In the genomic region with DNA sequence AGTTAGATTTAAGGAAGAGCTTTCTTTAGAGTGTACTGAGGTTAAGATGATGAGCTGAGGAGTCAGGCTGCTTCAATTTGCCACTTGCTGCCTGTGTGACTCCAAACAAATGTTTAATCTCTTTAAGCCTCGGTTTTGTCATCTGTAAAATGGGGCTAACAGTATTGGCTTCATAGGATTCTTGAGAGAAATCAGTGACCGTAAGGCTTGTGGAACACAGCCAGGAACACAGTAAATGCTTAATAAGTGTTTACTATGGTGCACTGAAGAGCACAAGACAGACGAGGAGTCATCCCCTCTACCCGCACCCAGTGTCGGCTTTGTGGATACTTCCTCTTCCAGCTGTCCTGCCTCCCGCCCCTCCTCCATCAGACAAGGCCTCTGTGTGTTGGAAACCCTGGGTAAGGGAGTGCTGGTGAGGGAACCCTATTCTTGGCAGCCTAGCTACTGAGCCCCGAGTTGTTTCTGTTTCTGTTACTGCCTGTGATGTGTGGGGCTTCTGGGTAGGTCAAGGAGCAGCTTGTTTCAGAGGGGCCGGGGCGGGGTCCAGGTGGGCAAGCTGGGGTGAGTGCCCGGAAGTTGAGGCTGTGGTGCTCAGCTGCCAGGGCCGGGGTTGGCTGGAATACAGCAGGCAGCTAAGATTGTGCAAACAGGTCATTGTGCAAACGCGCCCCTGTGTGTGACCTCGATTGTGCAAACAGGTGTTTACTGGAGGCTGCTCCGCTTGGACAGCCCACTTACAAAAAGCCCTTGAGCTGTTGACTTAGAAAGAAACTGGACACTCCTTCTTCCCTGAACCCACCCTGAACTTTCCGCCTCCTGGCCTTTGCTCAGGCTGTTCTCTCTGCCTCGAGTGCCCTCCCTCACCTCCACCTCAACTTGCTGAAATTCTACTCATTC, we compare ENCODE assay signal across 8 cellular contexts. TPM values are rescaled to one million over a fixed set of nuclear protein-coding genes. Genes with fewer than 3 reads are reported as not detected.
DNase-seq lines count a peak whose midpoint lies in the region; ATAC-seq and TF ChIP-seq lines count a peak whose summit lies in the region.

No MANE protein-coding gene starts in this region.

- H3K4me1 ChIP-seq in BLaER1 treated with 17β-estradiol and CSF1 and Interleukin-3, amounts not matched to agents 10 nM and 100 nM = peaks cover 23 to 56% (median 43%) of the 10 kb centered on the region in 10 experiments
- H3K4me1 ChIP-seq in breast epithelium = no peaks in the 10 kb centered on the region
- no peaks in the 10 kb centered on the region for H3K4me1 ChIP-seq in effector memory CD4-positive, alpha-beta T cell (ENCODE audit: control insufficient read depth, insufficient read depth, low read length, poor library complexity, severe bottlenecking)

- in situ Hi-C loops in GM13976 (cut with MboI; ENCODE audit: low sequenced_read_pairs, unreplicated experiment) = no loop called here

- peak overlapping the region in 8 of 11 experiments; percentile 1 to 61 (median 40); a peak in 13 of 22 replicates for H3K27ac ChIP-seq in BLaER1 treated with 17β-estradiol and CSF1 and Interleukin-3, amounts not matched to agents 10 nM and 100 nM
- H3K27ac ChIP-seq in breast epithelium = peak overlapping the region; percentile 82 to 86
- no peak overlapping the region for H3K27ac ChIP-seq in effector memory CD4-positive, alpha-beta T cell (ENCODE audit: insufficient read depth, low read length, poor library complexity, severe bottlenecking)

- TF ChIP-seq POLR2A in breast epithelium (IDR thresholded peaks at IDR 0.05) = no peak

- H4K20me1 ChIP-seq in BLaER1 treated with 17β-estradiol and CSF1 and Interleukin-3, amounts not matched to agents 10 nM and 100 nM = no peaks in the 10 kb centered on the region

- DNase-seq in NCI-H510A (lab: John Stamatoyannopoulos, UW) (peak; percentile 98), breast epithelium (ENCODE audit: low spot score in 2 of 2) (peak; percentile 83 to 84), midbrain (lab: John Stamatoyannopoulos, UW) (peak; percentile 24), GM13976 (ENCODE audit: low spot score) (no peak)
- DNase-seq in activated CD4-positive, CD25-positive, alpha-beta regulatory T cell treated with anti-CD3 and anti-CD28 coated beads, Interleukin-2, amount 50 U/mL, for 72 hours = no peak
- DNase-seq in effector memory CD4-positive, alpha-beta T cell = no peak

- no peaks in the 10 kb centered on the region for H3K27me3 ChIP-seq in BLaER1 treated with 17β-estradiol and CSF1 and Interleukin-3, amounts not matched to agents 10 nM and 100 nM
- H3K27me3 ChIP-seq in breast epithelium = no peaks in the 10 kb centered on the region
- H3K27me3 ChIP-seq in effector memory CD4-positive, alpha-beta T cell (replicated peaks; ENCODE audit: control insufficient read depth, insufficient read depth, low read length, poor library complexity, severe bottlenecking) = no peaks in the 10 kb centered on the region

- H3K4me3 ChIP-seq in BLaER1 treated with 17β-estradiol and CSF1 and Interleukin-3, amounts not matched to agents 10 nM and 100 nM = no peak overlapping the region
- H3K4me3 ChIP-seq in breast epithelium = no peak overlapping the region
- no peak overlapping the region for H3K4me3 ChIP-seq in effector memory CD4-positive, alpha-beta T cell (ENCODE audit: insufficient read depth, low read depth, low read length, poor library complexity, severe bottlenecking)

- H3K9ac ChIP-seq in BLaER1 treated with 17β-estradiol and CSF1 and Interleukin-3, amounts not matched to agents 10 nM and 100 nM = peak overlapping the region in 1 of 11 experiments; percentile 7; a peak in 3 of 22 replicates

- ATAC-seq in HG02763 (IDR thresholded peaks at IDR 0.05; ENCODE audit: unreplicated experiment) = no peak

- H3K9me3 ChIP-seq in BLaER1 treated with 17β-estradiol and CSF1 and Interleukin-3, amounts not matched to agents 10 nM and 100 nM (replicated peaks in 1 of 11) = peaks cover 0 to 4% (median 0%) of the 10 kb centered on the region in 11 experiments; a peak in 2 of 22 replicates
- no peaks in the 10 kb centered on the region for H3K9me3 ChIP-seq in breast epithelium
- H3K9me3 ChIP-seq in effector memory CD4-positive, alpha-beta T cell (ENCODE audit: control insufficient read depth, low read length) = no peaks in the 10 kb centered on the region

- intact Hi-C loops in breast epithelium (cut with DNase I; ENCODE audit: low total_unique reads) = no loop called here

- H3K4me2 ChIP-seq in BLaER1 treated with 17β-estradiol and CSF1 and Interleukin-3, amounts not matched to agents 10 nM and 100 nM = peak overlapping the region in 10 of 11 experiments; percentile 10 to 74 (median 64); a peak in 19 of 22 replicates

- no peaks in the 10 kb centered on the region for H3K36me3 ChIP-seq in BLaER1 treated with 17β-estradiol and CSF1 and Interleukin-3, amounts not matched to agents 10 nM and 100 nM
- H3K36me3 ChIP-seq in breast epithelium = no peaks in the 10 kb centered on the region
- no peaks in the 10 kb centered on the region for H3K36me3 ChIP-seq in effector memory CD4-positive, alpha-beta T cell (ENCODE audit: control insufficient read depth, insufficient read depth, low read length)

- TF ChIP-seq CTCF in breast epithelium (IDR thresholded peaks at IDR 0.05) (no peak), GM13976 (IDR thresholded peaks at IDR 0.05; ENCODE audit: borderline replicate concordance, control extremely low read depth, extremely low read depth, insufficient read depth, missing control alignments) (no peak)

RNA-seq across cellular contexts. Expression of a gene that starts 4.0 kb away (rescaled TPM):
- total RNA-seq in breast epithelium = 10 to 100 TPM; 17.3 to 54.2 (median 28.8) TPM

RNA-seq across cellular contexts. Expression of a gene that starts 22.5 kb away (rescaled TPM):
- total RNA-seq in breast epithelium = 10 to 100 TPM; 72.9 to 99.1 (median 79.3) TPM

RNA-seq across cellular contexts. Expression of a gene that starts 36.4 kb away (rescaled TPM):
- 10 to 100 TPM; 12.5 to 19.3 (median 15.1) TPM for total RNA-seq in breast epithelium

Comparison
In these comparisons a context has a peak if more than half of its experiments do, and no peak if none do; other contexts are left out.
1. DNase-seq: peak in NCI-H510A (single experiment), breast epithelium (2 of 2) and midbrain (single experiment); none in activated CD4-positive, CD25-positive, alpha-beta regulatory T cell treated with anti-CD3 and anti-CD28 coated beads, Interleukin-2, amount 50 U/mL, for 72 hours (single experiment), GM13976 (single experiment) and effector memory CD4-positive, alpha-beta T cell (0 of 3).